12 cellular contexts compared by ENCODE assay signal in the genomic region with DNA sequence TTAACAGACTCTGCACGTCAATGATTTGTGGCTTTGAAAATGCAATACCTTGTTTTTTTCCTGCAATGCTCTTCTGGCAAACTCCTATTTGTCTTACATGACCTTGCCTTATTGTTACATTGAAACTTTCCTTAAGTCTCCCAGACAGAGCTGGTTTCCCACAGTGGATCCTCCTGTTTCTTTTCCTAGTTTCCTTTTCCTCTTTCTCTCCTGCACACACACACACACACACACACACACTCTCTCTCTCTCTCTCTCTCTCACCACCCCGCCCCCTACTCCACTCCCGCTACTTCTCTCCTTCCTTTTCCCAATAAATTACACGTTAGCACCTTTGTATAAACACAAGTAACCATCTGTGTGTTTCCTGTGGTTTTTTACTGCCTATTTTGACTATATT. TPM values are rescaled to one million over a fixed set of nuclear protein-coding genes. Genes with fewer than 3 reads are reported as not detected.
DNase-seq lines count a peak whose midpoint lies in the region; FAIRE-seq and TF ChIP-seq lines count a peak whose summit lies in the region.
"Had no signal": no experiment of that assay in that cellular context is flagged by ENCODE, and none has a peak within 500 bp of the region (broad histone marks: within the 10 kb centered on the region; RNA-seq: fewer than 3 reads in every experiment).

No MANE protein-coding gene starts in this region.

- H3K36me3 ChIP-seq in astrocyte (ENCODE audit: insufficient read depth, low read length) (peaks cover 13% of the 10 kb centered on the region), mesenchymal stem cell (ENCODE audit: control insufficient read depth in 1 of 2, insufficient read depth in 2 of 2, low read depth in 1 of 2, low read length in 2 of 2) (peaks cover 0 to 12% of the 10 kb centered on the region in 2 experiments)
- H3K36me3 ChIP-seq: lower lobe of right lung had no signal

- peaks cover 14% of the 10 kb centered on the region for H3K4me1 Mint-ChIP-seq in HFFc6 (ENCODE audit: low read depth)
- H3K4me1 Mint-ChIP-seq in astrocyte (ENCODE audit: low read depth, unreplicated experiment) = peaks cover 18% of the 10 kb centered on the region

- no peaks in the 10 kb centered on the region for H3K79me1 ChIP-seq in mesenchymal stem cell (replicated peaks; ENCODE audit: low read length, poor library complexity, severe bottlenecking)

- H4K20me1 ChIP-seq in astrocyte (ENCODE audit: insufficient read depth, low read length) = peaks cover 37% of the 10 kb centered on the region

- H2BK15ac ChIP-seq in mesenchymal stem cell (ENCODE audit: low read depth, poor library complexity, severe bottlenecking) = no peak overlapping the region

- H3K9me3 ChIP-seq in astrocyte (ENCODE audit: insufficient read depth, low read depth, low read length) = no peaks in the 10 kb centered on the region
- no peaks in the 10 kb centered on the region for H3K9me3 ChIP-seq in mesenchymal stem cell (ENCODE audit: control insufficient read depth, low read length)
- H3K9me3 ChIP-seq: lower lobe of right lung, SJCRH30 had no signal

- H3K79me2 ChIP-seq in astrocyte (ENCODE audit: insufficient read depth, low read length) = peaks cover 52% of the 10 kb centered on the region

- no peaks in the 10 kb centered on the region for H3K9me3 Mint-ChIP-seq in HFFc6
- H3K9me3 Mint-ChIP-seq in astrocyte (ENCODE audit: unreplicated experiment) = no peaks in the 10 kb centered on the region
- H3K9me3 Mint-ChIP-seq: activated CD4-positive, alpha-beta memory T cell treated with anti-CD3 and anti-CD28 coated beads, Interleukin-2, amount 10 ng/mL, durations not matched to agents 7 days and 5 days had no signal

- no peak overlapping the region for H4K91ac ChIP-seq in mesenchymal stem cell (ENCODE audit: low read length)

- DNase-seq in EH (ENCODE audit: low read depth) = peak; percentile 21
- no peak for DNase-seq in HFFc6
- DNase-seq in astrocyte (ENCODE audit: low read depth) = no peak
- peak; percentile 78 for DNase-seq in mesenchymal stem cell
- no peak for DNase-seq in EL
- DNase-seq in DMS114 treated with DMSO at 0.1 percent for 48 hours (lab: John Stamatoyannopoulos, UW; ENCODE audit: unreplicated experiment) = no peak
- no peak for DNase-seq in NCI-H187 (lab: John Stamatoyannopoulos, UW)
- DNase-seq: activated CD4-positive, alpha-beta memory T cell treated with anti-CD3 and anti-CD28 coated beads, Interleukin-2, amount 10 ng/mL, durations not matched to agents 7 days and 5 days; lower lobe of right lung; NCI-H2029; SJCRH30 had no signal

- H3K27ac ChIP-seq in astrocyte (ENCODE audit: low read depth, low read length) (no peak overlapping the region), mesenchymal stem cell (ENCODE audit: low read length, poor library complexity, severe bottlenecking) (no peak overlapping the region)
- H3K27ac ChIP-seq: lower lobe of right lung, SJCRH30 had no signal

- FAIRE-seq in astrocyte (lab: Jason Lieb, UNC) = no peak
- FAIRE-seq: frontal cortex had no signal

- peak overlapping the region; percentile 96 for H3K4me2 ChIP-seq in astrocyte (ENCODE audit: low read length)
- H3K4me2 ChIP-seq in mesenchymal stem cell (ENCODE audit: low read length, poor library complexity, severe bottlenecking) = peak overlapping the region; percentile 26

- H2AFZ ChIP-seq in astrocyte (ENCODE audit: low read depth, low read length) = no peak overlapping the region
- no peak overlapping the region for H2AFZ ChIP-seq in mesenchymal stem cell (ENCODE audit: low read depth, low read length)

- H3K27me3 Mint-ChIP-seq in HFFc6 (ENCODE audit: insufficient read depth) = no peaks in the 10 kb centered on the region
- no peaks in the 10 kb centered on the region for H3K27me3 Mint-ChIP-seq in astrocyte (ENCODE audit: low read depth, unreplicated experiment)
- H3K27me3 Mint-ChIP-seq: activated CD4-positive, alpha-beta memory T cell treated with anti-CD3 and anti-CD28 coated beads, Interleukin-2, amount 10 ng/mL, durations not matched to agents 7 days and 5 days had no signal

- WGBS in mesenchymal stem cell = 44% methylated on average over 1 of the region's 4 CpGs

- H3K27me3 ChIP-seq in astrocyte (ENCODE audit: insufficient read depth, low read length) = no peaks in the 10 kb centered on the region
- no peaks in the 10 kb centered on the region for H3K27me3 ChIP-seq in mesenchymal stem cell (ENCODE audit: control insufficient read depth in 1 of 2, insufficient read depth in 1 of 2, low read length in 2 of 2)
- H3K27me3 ChIP-seq: SJCRH30 had no signal

- no peak for TF ChIP-seq CTCF in HFFc6 (IDR thresholded peaks at IDR 0.05)
- TF ChIP-seq CTCF in astrocyte (IDR thresholded peaks at IDR 0.05; ENCODE audit: insufficient read depth, low read depth, low read length) = no peak

- H2BK5ac ChIP-seq in mesenchymal stem cell (ENCODE audit: low read depth, low read length, poor library complexity, severe bottlenecking) = no peak overlapping the region

- H3K4me1 ChIP-seq in astrocyte (ENCODE audit: insufficient read depth, low read length) (peaks cover 17% of the 10 kb centered on the region), mesenchymal stem cell (ENCODE audit: control insufficient read depth, insufficient read depth, low read depth, low read length) (peaks cover 6% of the 10 kb centered on the region)

- peak overlapping the region; percentile 3; the same call in 1 of the 2 replicates for H3K27ac Mint-ChIP-seq in HFFc6
- H3K27ac Mint-ChIP-seq in astrocyte (ENCODE audit: unreplicated experiment) = peak overlapping the region; percentile 6

- no peak overlapping the region for H2AK5ac ChIP-seq in mesenchymal stem cell (ENCODE audit: low read length, severe bottlenecking)

- H3K4me3 ChIP-seq in astrocyte (ENCODE audit: insufficient read depth, low read depth, low read length) (no peak overlapping the region), mesenchymal stem cell (ENCODE audit: insufficient read depth in 1 of 2, low read depth in 1 of 2, low read length in 2 of 2) (peak overlapping the region in 1 of 2 experiments; percentile 85)
- H3K4me3 ChIP-seq: lower lobe of right lung had no signal

- no peak overlapping the region for H3K4me3 Mint-ChIP-seq in HFFc6
- H3K4me3 Mint-ChIP-seq in astrocyte (ENCODE audit: unreplicated experiment) = no peak overlapping the region
- H3K4me3 Mint-ChIP-seq: activated CD4-positive, alpha-beta memory T cell treated with anti-CD3 and anti-CD28 coated beads, Interleukin-2, amount 10 ng/mL, durations not matched to agents 7 days and 5 days had no signal

- no peak overlapping the region for H2BK12ac ChIP-seq in mesenchymal stem cell (ENCODE audit: low read length in 2 of 2)

- H3K14ac ChIP-seq in mesenchymal stem cell (ENCODE audit: low read length in 2 of 2) = no peak overlapping the region

- H3K9ac ChIP-seq in astrocyte (ENCODE audit: low read length) (peak overlapping the region; percentile 99), mesenchymal stem cell (ENCODE audit: low read length) (peak overlapping the region; percentile 98)

- H3K23ac ChIP-seq in mesenchymal stem cell (ENCODE audit: low read length in 2 of 2) = no peak overlapping the region

- no peak overlapping the region for H3K18ac ChIP-seq in mesenchymal stem cell (ENCODE audit: low read depth in 1 of 2, low read length in 2 of 2)

- H3K36me3 Mint-ChIP-seq in HFFc6 (ENCODE audit: low read depth) = peaks cover 14% of the 10 kb centered on the region; the same call in 1 of the 2 replicates
- no peaks in the 10 kb centered on the region for H3K36me3 Mint-ChIP-seq in astrocyte (ENCODE audit: low read depth, unreplicated experiment)

- no peak overlapping the region for H3K4ac ChIP-seq in mesenchymal stem cell (ENCODE audit: low read depth in 1 of 2, low read length in 2 of 2)

- H4K8ac ChIP-seq in mesenchymal stem cell (ENCODE audit: low read length) = no peak overlapping the region

- no peak overlapping the region for H2BK120ac ChIP-seq in mesenchymal stem cell (ENCODE audit: low read depth, low read length)

RNA-seq across cellular contexts. Expression of gene ORC6, which starts 2.3 kb away (rescaled TPM):
- total RNA-seq in HFFc6 (2021; fragmentation: NEBNext Ultra II Directional; extraction: Animal tissue kit (Norgen Biotek cat#: 25700)) = 10 to 100 TPM; 10.1 to 22.7 (median 14.8) TPM
- 11.4 and 16.9 TPM in 2 replicates for total RNA-seq in astrocyte
- polyA plus RNA-seq in mesenchymal stem cell (2013, experiment 1 of 2) = 7.2 TPM
- 8.0 TPM for polyA plus RNA-seq in mesenchymal stem cell (2013, experiment 2 of 2)

RNA-seq across cellular contexts. Expression of gene VPS35, which starts 2.7 kb away (rescaled TPM):
- 100 to 1,000 TPM in 3 of 6 experiments, 10 to 100 TPM in 3; 86.6 to 113 (median 100) TPM for total RNA-seq in HFFc6 (2021; fragmentation: NEBNext Ultra II Directional; extraction: Animal tissue kit (Norgen Biotek cat#: 25700))
- 135 and 137 TPM in 2 replicates for total RNA-seq in astrocyte
- polyA plus RNA-seq in mesenchymal stem cell (2013, experiment 1 of 2) = 70.9 TPM
- polyA plus RNA-seq in mesenchymal stem cell (2013, experiment 2 of 2) = 73.2 TPM

RNA-seq across cellular contexts. Expression of gene MYLK3, which starts 56.4 kb away (rescaled TPM):
- total RNA-seq in HFFc6 (2021; fragmentation: NEBNext Ultra II Directional; extraction: Animal tissue kit (Norgen Biotek cat#: 25700)) = under 1 TPM in 5 of 6 experiments, not detected in 1; 0.02 to 0.35 (median 0.19) TPM
- 0.82 and 1.3 TPM in 2 replicates for total RNA-seq in astrocyte
- polyA plus RNA-seq in mesenchymal stem cell (2013, experiment 1 of 2) = 0.08 TPM
- polyA plus RNA-seq in mesenchymal stem cell (2013, experiment 2 of 2) = 0.08 TPM

Comparison
In these comparisons a context has a peak if more than half of its experiments do, and no peak if none do; other contexts are left out.
1. DNase-seq: peak in EH (single experiment) and mesenchymal stem cell (single experiment); none in HFFc6 (single experiment), astrocyte (single experiment), EL (single experiment), DMS114 treated with DMSO at 0.1 percent for 48 hours (single experiment) and NCI-H187 (0 of 2).